Comparison of ENCODE assay signal across 8 cellular contexts in genomic region chr14:73785336-73785833, GRCh38.
DNase-seq lines count a peak whose midpoint lies in the region; ATAC-seq and TF ChIP-seq lines count a peak whose summit lies in the region.

No MANE protein-coding gene starts in this region.

- H3K27ac Mint-ChIP-seq in activated CD4-positive, alpha-beta memory T cell treated with anti-CD3 and anti-CD28 coated beads, Interleukin-2, amount 10 ng/mL, durations not matched to agents 7 days and 5 days, result peak overlapping the region; percentile 94

- H3K9me3 ChIP-seq in heart left ventricle (no peaks in the 10 kb centered on the region), psoas muscle (no peaks in the 10 kb centered on the region)

- H3K4me3 ChIP-seq in heart left ventricle (peak overlapping the region; percentile 47 to 95 (median 78)), psoas muscle (peak overlapping the region; percentile 82)

- 2 to 7% (median 4%) methylated on average over 8 of the region's 8 CpGs for WGBS in heart left ventricle, 4 donors
- 1 to 7% (median 3%) methylated on average over 8 of the region's 8 CpGs for WGBS in psoas muscle, 3 donors

- ATAC-seq in heart left ventricle (peak in 3 of 4 donors; percentile 3 to 23 (median 7)), psoas muscle (peak; percentile 8 to 39 (median 32))

- no peaks in the 10 kb centered on the region for H3K27me3 ChIP-seq in heart left ventricle
- no peaks in the 10 kb centered on the region for H3K27me3 ChIP-seq in psoas muscle (ENCODE audit: insufficient read depth in 3 of 3, low read length in 2 of 3)

- POLR2A ChIA-PET in activated CD4-positive, alpha-beta memory T cell treated with anti-CD3 and anti-CD28 coated beads, Interleukin-2, amount 10 ng/mL, durations not matched to agents 7 days and 5 days (lab: Charles Lee), result interaction anchor here (1.1 to 6.8 kb wide), 16 partner anchors 11 to 216 kb away, joined by 3 to 236 read pairs (median 20); partner anchors contain the start of genes ACOT2, PNMA1, PTGR2 and ZNF410

- H3K27ac ChIP-seq in heart left ventricle (peak overlapping the region; percentile 95 to 100 (median 98)), psoas muscle (peak overlapping the region; percentile 98)

- peak overlapping the region; percentile 80 for H3K4me3 Mint-ChIP-seq in activated CD4-positive, alpha-beta memory T cell treated with anti-CD3 and anti-CD28 coated beads, Interleukin-2, amount 10 ng/mL, durations not matched to agents 7 days and 5 days

- in situ Hi-C loops in G401 (cut with HindIII; ENCODE audit: low sequenced_read_pairs), result no loop called here

- peaks cover 19% of the 10 kb centered on the region for H3K36me3 Mint-ChIP-seq in activated CD4-positive, alpha-beta memory T cell treated with anti-CD3 and anti-CD28 coated beads, Interleukin-2, amount 10 ng/mL, durations not matched to agents 7 days and 5 days (ENCODE audit: low read depth)

- DNase-seq in Daoy (ENCODE audit: low read depth), result peak; percentile 89
- DNase-seq in HT-29 (ENCODE audit: low spot score), result peak; percentile 65
- DNase-seq in activated CD4-positive, alpha-beta memory T cell treated with anti-CD3 and anti-CD28 coated beads, Interleukin-2, amount 10 ng/mL, durations not matched to agents 7 days and 5 days, result no peak
- no peak for DNase-seq in heart left ventricle
- DNase-seq in psoas muscle, result no peak
- DNase-seq in middle frontal gyrus (ENCODE audit: extremely low spot score, low spot score), result no peak
- DNase-seq in G401 (ENCODE audit: low spot score), result no peak
- DNase-seq in activated gamma-delta T cell (lab: John Stamatoyannopoulos, UW), result no peak

- intact Hi-C loops in heart left ventricle (cut with DNase I), result loop anchor here in 6 of 10 donors (5.0 to 10.0 kb wide), 3 partner anchors 33 to 61 kb away; no protein-coding TSS in a partner anchor
- intact Hi-C loops in psoas muscle (cut with DNase I), result loop anchor here in 1 of 2 donors (5.0 kb wide), 2 partner anchors 37 to 102 kb away; partner anchors contain the start of gene ZNF410

- peaks cover 0 to 6% (median 0%) of the 10 kb centered on the region in 9 donors for H3K36me3 ChIP-seq in heart left ventricle
- no peaks in the 10 kb centered on the region for H3K36me3 ChIP-seq in psoas muscle (ENCODE audit: insufficient read depth in 1 of 2, low read depth in 1 of 2)

- H3K27me3 Mint-ChIP-seq in activated CD4-positive, alpha-beta memory T cell treated with anti-CD3 and anti-CD28 coated beads, Interleukin-2, amount 10 ng/mL, durations not matched to agents 7 days and 5 days, result no peaks in the 10 kb centered on the region

- peaks cover 22 to 85% (median 72%) of the 10 kb centered on the region in 12 donors for H3K4me1 ChIP-seq in heart left ventricle
- peaks cover 71% of the 10 kb centered on the region for H3K4me1 ChIP-seq in psoas muscle

- no peaks in the 10 kb centered on the region for H3K9me3 Mint-ChIP-seq in activated CD4-positive, alpha-beta memory T cell treated with anti-CD3 and anti-CD28 coated beads, Interleukin-2, amount 10 ng/mL, durations not matched to agents 7 days and 5 days

- H3K4me1 Mint-ChIP-seq in activated CD4-positive, alpha-beta memory T cell treated with anti-CD3 and anti-CD28 coated beads, Interleukin-2, amount 10 ng/mL, durations not matched to agents 7 days and 5 days, result peaks cover 63% of the 10 kb centered on the region

- no peak for TF ChIP-seq POLR2A in heart left ventricle (IDR thresholded peaks at IDR 0.05)

- no peak for TF ChIP-seq CTCF in heart left ventricle (IDR thresholded peaks at IDR 0.05)
- TF ChIP-seq CTCF in psoas muscle (IDR thresholded peaks at IDR 0.05), result no peak

- CTCF ChIA-PET in activated CD4-positive, alpha-beta memory T cell treated with anti-CD3 and anti-CD28 coated beads, Interleukin-2, amount 10 ng/mL, durations not matched to agents 7 days and 5 days (lab: Charles Lee), result interaction anchor here (1.1 to 6.2 kb wide), 11 partner anchors 12 to 62 kb away, joined by 3 to 76 read pairs (median 10); a partner anchor contains a TSS

Comparison
In these comparisons a context has a peak if more than half of its experiments do, and no peak if none do; other contexts are left out.
1. DNase-seq: peak in Daoy (single experiment) and HT-29 (single experiment); none in activated CD4-positive, alpha-beta memory T cell treated with anti-CD3 and anti-CD28 coated beads, Interleukin-2, amount 10 ng/mL, durations not matched to agents 7 days and 5 days (single experiment), heart left ventricle (0 of 5), psoas muscle (0 of 2), middle frontal gyrus (single experiment), G401 (single experiment) and activated gamma-delta T cell (single experiment).